Comparison of ENCODE assay signal across 13 cellular contexts in genomic region chr9:114370251-114370984, GRCh38.
DNase-seq lines count a peak whose midpoint lies in the region; ATAC-seq, FAIRE-seq and TF ChIP-seq lines count a peak whose summit lies in the region.
"Had no signal": no experiment of that assay in that cellular context is flagged by ENCODE, and none has a peak within 500 bp of the region (broad histone marks: within the 10 kb centered on the region; RNA-seq: fewer than 3 reads in every experiment).

No MANE protein-coding gene starts in this region.

- TF ChIP-seq CTCF in DOHH2 (IDR thresholded peaks at IDR 0.05; ENCODE audit: low read depth, low read length, poor library complexity, severe bottlenecking) = no peak

- peaks cover 88% of the 10 kb centered on the region for H3K4me1 Mint-ChIP-seq in dendritic cell treated with granulocyte-macrophage colony-stimulating factor and Interleukin-4, amounts not matched to agents 40 ng/mL and 50 ng/mL, for 4 days (ENCODE audit: low read depth)

- peaks cover 55% of the 10 kb centered on the region for H3K79me2 ChIP-seq in DOHH2 (ENCODE audit: control insufficient read depth, low read length)

- no peak overlapping the region for H3K4me3 Mint-ChIP-seq in dendritic cell treated with granulocyte-macrophage colony-stimulating factor and Interleukin-4, amounts not matched to agents 40 ng/mL and 50 ng/mL, for 4 days

- peak overlapping the region; percentile 74 for H3K4me2 ChIP-seq in DOHH2 (ENCODE audit: low read length)

- intact Hi-C loops in dendritic cell treated with granulocyte-macrophage colony-stimulating factor and Interleukin-4, amounts not matched to agents 40 ng/mL and 50 ng/mL, for 4 days (cut with micrococcal nuclease) = no loop called here

- H3K36me3 Mint-ChIP-seq in dendritic cell treated with granulocyte-macrophage colony-stimulating factor and Interleukin-4, amounts not matched to agents 40 ng/mL and 50 ng/mL, for 4 days (ENCODE audit: low read depth) = peaks cover 95% of the 10 kb centered on the region

- H3F3A ChIP-seq in DOHH2 (ENCODE audit: control insufficient read depth, insufficient read depth) = peaks cover 77% of the 10 kb centered on the region

- H3K4me1 ChIP-seq in DOHH2 (ENCODE audit: control insufficient read depth, low read length) = peaks cover 98% of the 10 kb centered on the region

- no peaks in the 10 kb centered on the region for H4K20me1 ChIP-seq in DOHH2 (ENCODE audit: control insufficient read depth, insufficient read depth, low read depth, low read length)

- H3K36me3 ChIP-seq in DOHH2 (ENCODE audit: control insufficient read depth, low read length) = peaks cover 85% of the 10 kb centered on the region

- no peaks in the 10 kb centered on the region for H3K9me3 Mint-ChIP-seq in dendritic cell treated with granulocyte-macrophage colony-stimulating factor and Interleukin-4, amounts not matched to agents 40 ng/mL and 50 ng/mL, for 4 days

- no peaks in the 10 kb centered on the region for H3K27me3 Mint-ChIP-seq in dendritic cell treated with granulocyte-macrophage colony-stimulating factor and Interleukin-4, amounts not matched to agents 40 ng/mL and 50 ng/mL, for 4 days

- H3K4me3 ChIP-seq in DOHH2 (ENCODE audit: low read length) = peak overlapping the region; percentile 70
- H3K4me3 ChIP-seq: adrenal gland had no signal

- peak; percentile 95 for DNase-seq in NCI-H524 treated with DMSO at 0.1 percent for 48 hours (lab: John Stamatoyannopoulos, UW)
- DNase-seq in nucleus accumbens (lab: John Stamatoyannopoulos, UW) = peak in 33 of 56 donors; percentile 14 to 81 (median 44)
- DNase-seq in NOMO-1 (lab: John Stamatoyannopoulos, UW; ENCODE audit: unreplicated experiment in 2 of 2) = no peak
- no peak for DNase-seq in RCC 7860 (ENCODE audit: low spot score)
- DNase-seq: GDM1; NCI-H2107; stimulated activated CD4-positive, alpha-beta T cell treated with anti-CD3 and anti-CD28 coated beads, Interleukin-15, amount 100 ng/mL, for 24 hours; T1000 had no signal

- peak overlapping the region; percentile 99 for H3K27ac ChIP-seq in DOHH2 (ENCODE audit: low read depth, low read length)

- H3K9me3 ChIP-seq in DOHH2 (ENCODE audit: control insufficient read depth, insufficient read depth, low read length) = no peaks in the 10 kb centered on the region
- H3K9me3 ChIP-seq: adrenal gland had no signal

- no peak for ATAC-seq in HG03432 (IDR thresholded peaks at IDR 0.05; ENCODE audit: unreplicated experiment)
- ATAC-seq in HG02973 (IDR thresholded peaks at IDR 0.05; ENCODE audit: unreplicated experiment) = no peak

- no peak for FAIRE-seq in RCC 7860 (lab: Jason Lieb, UNC)

- H3K27me3 ChIP-seq in DOHH2 (ENCODE audit: control insufficient read depth, low read length) = no peaks in the 10 kb centered on the region
- H3K27me3 ChIP-seq: adrenal gland had no signal

- H3K27ac Mint-ChIP-seq in dendritic cell treated with granulocyte-macrophage colony-stimulating factor and Interleukin-4, amounts not matched to agents 40 ng/mL and 50 ng/mL, for 4 days = peak overlapping the region; percentile 37

- H3K9me2 ChIP-seq in DOHH2 (replicated peaks; ENCODE audit: control insufficient read depth, low read length) = no peaks in the 10 kb centered on the region

Comparison
In these comparisons a context has a peak if more than half of its experiments do, and no peak if none do; other contexts are left out.
1. DNase-seq: peak in NCI-H524 treated with DMSO at 0.1 percent for 48 hours (single experiment) and nucleus accumbens (33 of 56); none in NOMO-1 (0 of 2) and RCC 7860 (single experiment).